ENCODE assay signal across 17 cellular contexts in genomic region chrX:31314921-31315320, GRCh38.
DNase-seq lines count a peak whose midpoint lies in the region; ATAC-seq, FAIRE-seq and TF ChIP-seq lines count a peak whose summit lies in the region.
"Had no signal": no experiment of that assay in that cellular context is flagged by ENCODE, and none has a peak within 500 bp of the region (broad histone marks: within the 10 kb centered on the region; RNA-seq: fewer than 3 reads in every experiment).

No MANE protein-coding gene starts in this region.

- H3K36me3 Mint-ChIP-seq in type B pancreatic cell = no peaks in the 10 kb centered on the region
- H3K36me3 Mint-ChIP-seq: WTC11 had no signal

- H3K4me3 Mint-ChIP-seq in type B pancreatic cell = no peak overlapping the region
- H3K4me3 Mint-ChIP-seq: stimulated activated naive CD8-positive, alpha-beta T cell treated with anti-CD3 and anti-CD28 coated beads, Interleukin-15, Interleukin-2, amounts not matched to agents 100 ng/mL and 50 ng/mL, for 24 hours; T-helper 1 cell treated with Interleukin-12 subunit alpha and Interleukin-12 subunit beta and Interleukin-4 antibody, amounts not matched to agents 30 μg/mL and 1 μg/mL, for 36 hours; WTC11 had no signal

- no peak for TF ChIP-seq EP300 in sigmoid colon (IDR thresholded peaks at IDR 0.05)

- H3K4me1 ChIP-seq in sigmoid colon = peaks cover 0 to 18% (median 2%) of the 10 kb centered on the region in 4 donors
- H3K4me1 ChIP-seq: ascending aorta had no signal

- H3K36me3 ChIP-seq in sigmoid colon = no peaks in the 10 kb centered on the region
- H3K36me3 ChIP-seq: ascending aorta had no signal

- no peaks in the 10 kb centered on the region for H3K9me3 ChIP-seq in sigmoid colon
- H3K9me3 ChIP-seq: ascending aorta had no signal

- peaks cover 15% of the 10 kb centered on the region for H3K4me1 Mint-ChIP-seq in type B pancreatic cell (ENCODE audit: unreplicated experiment)

- no peak for TF ChIP-seq CTCF in astrocyte of the spinal cord (IDR thresholded peaks at IDR 0.05; ENCODE audit: low read depth, low read length)
- TF ChIP-seq CTCF in sigmoid colon (IDR thresholded peaks at IDR 0.05) = no peak
- TF ChIP-seq CTCF in type B pancreatic cell (conservative IDR thresholded peaks at IDR 0.05) = no peak
- no peak for TF ChIP-seq CTCF in lower leg skin (IDR thresholded peaks at IDR 0.05)

- 59 to 84% methylated on average over 3 of the region's 3 CpGs for WGBS in sigmoid colon, 2 donors
- WGBS in lower leg skin, 2 donors = 44 to 46% methylated on average over 3 of the region's 3 CpGs

- peak; percentile 38 to 59 for ATAC-seq in left cardiac atrium
- ATAC-seq: WTC11 had no signal

- H3K27me3 Mint-ChIP-seq in type B pancreatic cell = no peaks in the 10 kb centered on the region
- H3K27me3 Mint-ChIP-seq: stimulated activated naive CD8-positive, alpha-beta T cell treated with anti-CD3 and anti-CD28 coated beads, Interleukin-15, Interleukin-2, amounts not matched to agents 100 ng/mL and 50 ng/mL, for 24 hours had no signal

- DNase-seq in astrocyte of the spinal cord (ENCODE audit: low read depth, low spot score) (peak; percentile 23), left cardiac atrium (no peak), sigmoid colon (no peak), C1 segment of cervical spinal cord (lab: John Stamatoyannopoulos, UW) (no peak), frontal cortex (ENCODE audit: low spot score in 2 of 2) (no peak), type B pancreatic cell (ENCODE audit: extremely low spot score, unreplicated experiment) (no peak), lower leg skin (ENCODE audit: low spot score in 2 of 2) (no peak)
- DNase-seq: NCI-H1105, NCI-H2171, posterior cingulate gyrus had no signal

- in situ Hi-C loops in astrocyte of the spinal cord (cut with HindIII; ENCODE audit: low sequenced_read_pairs) = no loop called here

- H3K9me3 Mint-ChIP-seq in type B pancreatic cell = no peaks in the 10 kb centered on the region
- H3K9me3 Mint-ChIP-seq: stimulated activated naive CD8-positive, alpha-beta T cell treated with anti-CD3 and anti-CD28 coated beads, Interleukin-15, Interleukin-2, amounts not matched to agents 100 ng/mL and 50 ng/mL, for 24 hours; T-helper 1 cell treated with Interleukin-12 subunit alpha and Interleukin-12 subunit beta and Interleukin-4 antibody, amounts not matched to agents 30 μg/mL and 1 μg/mL, for 36 hours; WTC11 had no signal

- FAIRE-seq in G401.6 (lab: Jason Lieb, UNC) (peak; percentile 100), frontal cortex (lab: Jason Lieb, UNC) (no peak)

- intact Hi-C loops in left cardiac atrium (cut with DNase I) = no loop called here
- intact Hi-C loops in sigmoid colon (cut with DNase I) = no loop called here
- intact Hi-C loops in lower leg skin (cut with DNase I; ENCODE audit: low total_unique reads) = no loop called here

- no peaks in the 10 kb centered on the region for H3K27me3 ChIP-seq in sigmoid colon
- H3K27me3 ChIP-seq: ascending aorta had no signal

- no peak overlapping the region for H3K4me3 ChIP-seq in astrocyte of the spinal cord (ENCODE audit: low read depth, low read length)
- H3K4me3 ChIP-seq in sigmoid colon = no peak overlapping the region
- no peak overlapping the region for H3K4me3 ChIP-seq in lower leg skin (ENCODE audit: low read depth, poor library complexity, severe bottlenecking)

- H3K27ac Mint-ChIP-seq in type B pancreatic cell = no peak overlapping the region
- H3K27ac Mint-ChIP-seq: stimulated activated naive CD8-positive, alpha-beta T cell treated with anti-CD3 and anti-CD28 coated beads, Interleukin-15, Interleukin-2, amounts not matched to agents 100 ng/mL and 50 ng/mL, for 24 hours; T-helper 1 cell treated with Interleukin-12 subunit alpha and Interleukin-12 subunit beta and Interleukin-4 antibody, amounts not matched to agents 30 μg/mL and 1 μg/mL, for 36 hours; WTC11 had no signal

- peak overlapping the region in 3 of 4 donors; percentile 31 to 55 (median 46) for H3K27ac ChIP-seq in sigmoid colon
- H3K27ac ChIP-seq: C4-2B, KMS-11 had no signal

- TF ChIP-seq POLR2A in sigmoid colon (IDR thresholded peaks at IDR 0.05) (no peak), lower leg skin (IDR thresholded peaks at IDR 0.05) (no peak)
